In the genomic region with DNA sequence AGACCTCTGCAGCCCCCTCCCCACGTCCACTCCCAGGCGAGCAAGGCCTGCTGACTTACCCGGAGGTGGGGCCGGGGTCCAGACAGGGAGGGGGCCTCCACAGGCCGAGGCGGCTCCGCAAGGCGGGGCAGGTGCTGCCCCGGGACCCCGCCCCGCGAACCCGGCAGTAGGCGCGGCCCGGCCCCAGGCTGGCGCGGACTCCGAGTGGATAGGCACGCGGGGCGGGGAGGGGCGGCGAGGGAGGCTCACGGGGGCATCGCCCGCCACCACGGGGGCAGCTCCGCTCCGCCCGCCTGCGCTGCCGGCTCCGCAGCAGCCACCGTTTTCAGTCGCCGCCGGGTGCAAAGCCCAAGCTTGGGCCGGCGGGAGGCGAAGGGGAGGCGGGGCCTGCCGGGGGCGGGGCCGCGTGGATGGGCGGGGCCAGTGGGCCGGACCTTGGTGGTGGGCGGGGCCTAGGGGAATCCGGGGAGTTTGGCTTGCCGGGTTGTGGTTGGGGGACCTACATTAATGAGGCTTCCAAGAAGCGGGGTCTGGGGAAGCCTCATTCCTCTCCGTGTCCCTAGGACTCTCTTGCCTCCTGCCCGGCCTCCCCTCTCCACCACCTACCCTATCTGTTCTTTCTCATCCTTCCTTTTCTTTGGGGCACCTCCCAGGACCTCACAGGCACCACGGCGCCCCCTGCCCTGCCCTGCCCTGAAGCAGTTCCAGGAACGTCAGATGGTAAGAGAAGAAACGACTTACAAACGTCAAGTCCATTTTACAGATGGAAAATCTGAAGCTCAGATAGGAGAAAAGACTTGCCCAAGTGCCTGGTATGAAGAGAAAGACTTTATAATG, we compare ENCODE assay signal across 8 cellular contexts. TPM values are rescaled to one million over a fixed set of nuclear protein-coding genes. Genes with fewer than 3 reads are reported as not detected.
DNase-seq lines count a peak whose midpoint lies in the region; TF ChIP-seq lines count a peak whose summit lies in the region.

A gene (minus strand): TSS at position 348 of the 837 bp plus-strand sequence. CDS start 23,757 bp downstream, outside the sequence.

- H3K9me3 ChIP-seq in HEK293 (ENCODE audit: control insufficient read depth, insufficient read depth, low read depth, low read length), result no peaks in the 10 kb centered on the region
- no peaks in the 10 kb centered on the region for H3K9me3 ChIP-seq in hepatocyte (ENCODE audit: low read depth)
- H3K9me3 ChIP-seq in sigmoid colon, result no peaks in the 10 kb centered on the region

- no peaks in the 10 kb centered on the region for H3K79me2 ChIP-seq in hepatocyte

- intact Hi-C loops in sigmoid colon (cut with DNase I), result loop anchor here (5.0 kb wide), 3 partner anchors 33 to 187 kb away; no protein-coding TSS in a partner anchor

- TF ChIP-seq CTCF in HEK293 (tag by site-specific recombination; IDR thresholded peaks at IDR 0.05) (peak; percentile 82; the same call in 1 of the 2 replicates), hepatocyte (IDR thresholded peaks at IDR 0.05; ENCODE audit: poor library complexity) (no peak), sigmoid colon (IDR thresholded peaks at IDR 0.05) (no peak)

- peak within 1 kb of the TSS; percentile 75 for H2AFZ ChIP-seq in hepatocyte

- TF ChIP-seq EP300 in sigmoid colon (IDR thresholded peaks at IDR 0.05), result no peak

- CTCF ChIA-PET in HEK293 (lab: Yijun Ruan, JAX), result interaction anchor here (0.6 to 1.3 kb wide), 3 partner anchors 17 to 53 kb away, joined by 3 to 7 read pairs (median 3); no protein-coding TSS in a partner anchor

- H3K4me2 ChIP-seq in hepatocyte, result peak within 1 kb of the TSS; percentile 86

- H4K20me1 ChIP-seq in hepatocyte (ENCODE audit: insufficient read depth, poor library complexity, severe bottlenecking), result no peaks in the 10 kb centered on the region

- no peaks in the 10 kb centered on the region for H3K9me2 ChIP-seq in hepatocyte (replicated peaks; ENCODE audit: insufficient read depth)

- H3K27ac ChIP-seq in HEK293 (ENCODE audit: extremely low read depth, low read depth, low read length) (no peak within 1 kb of the TSS; the same call in 1 of the 2 replicates), hepatocyte (no peak within 1 kb of the TSS), sigmoid colon (peak within 1 kb of the TSS; percentile 50 to 71 (median 62))

- H3K4me1 ChIP-seq in HEK293 (ENCODE audit: control insufficient read depth, insufficient read depth, low read length) (no peaks in the 10 kb centered on the region), hepatocyte (ENCODE audit: insufficient read depth) (peaks cover 5% of the 10 kb centered on the region), sigmoid colon (peaks cover 0 to 26% (median 26%) of the 10 kb centered on the region in 4 donors)

- 3% methylated on average over 9 of the region's 59 CpGs for WGBS in hepatocyte (ENCODE audit: low lambda C conversion rate, missing lambda C conversion rate)
- WGBS in sigmoid colon, 2 donors, result 1% methylated on average over 59 of the region's 59 CpGs

- POLR2A ChIA-PET in HEK293 (lab: Yijun Ruan, JAX), result interaction anchor here (0.6 to 1.9 kb wide), 3 partner anchors 26 to 268 kb away, joined by 3 to 5 read pairs (median 5); a partner anchor contains a TSS

- no peak for TF ChIP-seq POLR2A in sigmoid colon (IDR thresholded peaks at IDR 0.05)

- peak within 1 kb of the TSS; percentile 49 for H3K4me3 ChIP-seq in HEK293 (ENCODE audit: low read depth, low read length)
- H3K4me3 ChIP-seq in hepatocyte, result peak within 1 kb of the TSS; percentile 95
- peak within 1 kb of the TSS; percentile 42 to 77 (median 64) for H3K4me3 ChIP-seq in sigmoid colon

- H3K36me3 ChIP-seq in HEK293 (ENCODE audit: control insufficient read depth in 2 of 2, insufficient read depth in 1 of 2, low read length in 2 of 2) (no peaks in the 10 kb centered on the region), hepatocyte (replicated peaks; ENCODE audit: insufficient read depth, low read depth) (no peaks in the 10 kb centered on the region), sigmoid colon (no peaks in the 10 kb centered on the region)

- peak; percentile 78 for DNase-seq in G401 (ENCODE audit: low spot score)
- DNase-seq in NCI-H1048 (lab: John Stamatoyannopoulos, UW), result peak; percentile 18
- DNase-seq in T-helper 2 cell, result peak; percentile 70 to 77 (median 76)
- DNase-seq in amygdala (lab: John Stamatoyannopoulos, UW), result peak in 51 of 56 donors; percentile 17 to 91 (median 62)
- peak; percentile 87 for DNase-seq in hepatocyte (ENCODE audit: low spot score)
- DNase-seq in sigmoid colon, result peak; percentile 89
- DNase-seq in NK-92 treated with Interleukin-12 subunit alpha and Interleukin-12 subunit beta, amount 100 ng/mL, for 24 hours (lab: John Stamatoyannopoulos, UW), result no peak

- in situ Hi-C loops in G401 (cut with HindIII; ENCODE audit: low sequenced_read_pairs), result no loop called here

- H3K27me3 ChIP-seq in hepatocyte (peaks cover 9% of the 10 kb centered on the region), sigmoid colon (no peaks in the 10 kb centered on the region)

TF ChIP-seq in HEK293, 187 proteins besides CTCF, POLR2A, EP300 and RAD21 (continues in another document):
- TF ChIP-seq, protein P1, sequence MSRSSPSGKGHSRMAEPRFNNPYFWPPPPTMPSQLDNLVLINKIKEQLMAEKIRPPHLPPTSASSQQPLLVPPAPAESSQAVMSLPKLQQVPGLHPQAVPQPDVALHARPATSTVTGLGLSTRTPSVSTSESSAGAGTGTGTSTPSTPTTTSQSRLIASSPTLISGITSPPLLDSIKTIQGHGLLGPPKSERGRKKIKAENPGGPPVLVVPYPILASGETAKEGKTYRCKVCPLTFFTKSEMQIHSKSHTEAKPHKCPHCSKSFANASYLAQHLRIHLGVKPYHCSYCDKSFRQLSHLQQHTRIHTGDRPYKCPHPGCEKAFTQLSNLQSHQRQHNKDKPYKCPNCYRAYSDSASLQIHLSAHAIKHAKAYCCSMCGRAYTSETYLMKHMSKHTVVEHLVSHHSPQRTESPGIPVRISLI (tag by site-specific recombination; IDR thresholded peaks at IDR 0.05), result no peak
- peak; percentile 51 for TF ChIP-seq GLIS1 (tag by site-specific recombination; IDR thresholded peaks at IDR 0.05)
- TF ChIP-seq KLF8 (tag by site-specific recombination; IDR thresholded peaks at IDR 0.05), result peak; percentile 68; the same call in 1 of the 2 replicates
- no peak for TF ChIP-seq ZNF707 (tag by site-specific recombination; IDR thresholded peaks at IDR 0.05)
- TF ChIP-seq ZNF274 (IDR thresholded peaks at IDR 0.05; ENCODE audit: low read length), result no peak
- no peak for TF ChIP-seq ZNF274 (tag by site-specific recombination; IDR thresholded peaks at IDR 0.05; ENCODE audit: borderline replicate concordance)
- TF ChIP-seq ZNF600 (tag by site-specific recombination; IDR thresholded peaks at IDR 0.05), result no peak
- TF ChIP-seq ZNF544 (tag by site-specific recombination; IDR thresholded peaks at IDR 0.05), result no peak
- TF ChIP-seq OSR2 (tag by site-specific recombination; IDR thresholded peaks at IDR 0.05), result peak; percentile 59
- TF ChIP-seq MZF1 (tag by site-specific recombination; IDR thresholded peaks at IDR 0.05; ENCODE audit: borderline replicate concordance), result no peak
- TF ChIP-seq ZNF2 (tag by site-specific recombination; IDR thresholded peaks at IDR 0.05), result 0 out of 2 replicates have a peak, but pooled peaks have one; percentile 53
- TF ChIP-seq, protein P2, sequence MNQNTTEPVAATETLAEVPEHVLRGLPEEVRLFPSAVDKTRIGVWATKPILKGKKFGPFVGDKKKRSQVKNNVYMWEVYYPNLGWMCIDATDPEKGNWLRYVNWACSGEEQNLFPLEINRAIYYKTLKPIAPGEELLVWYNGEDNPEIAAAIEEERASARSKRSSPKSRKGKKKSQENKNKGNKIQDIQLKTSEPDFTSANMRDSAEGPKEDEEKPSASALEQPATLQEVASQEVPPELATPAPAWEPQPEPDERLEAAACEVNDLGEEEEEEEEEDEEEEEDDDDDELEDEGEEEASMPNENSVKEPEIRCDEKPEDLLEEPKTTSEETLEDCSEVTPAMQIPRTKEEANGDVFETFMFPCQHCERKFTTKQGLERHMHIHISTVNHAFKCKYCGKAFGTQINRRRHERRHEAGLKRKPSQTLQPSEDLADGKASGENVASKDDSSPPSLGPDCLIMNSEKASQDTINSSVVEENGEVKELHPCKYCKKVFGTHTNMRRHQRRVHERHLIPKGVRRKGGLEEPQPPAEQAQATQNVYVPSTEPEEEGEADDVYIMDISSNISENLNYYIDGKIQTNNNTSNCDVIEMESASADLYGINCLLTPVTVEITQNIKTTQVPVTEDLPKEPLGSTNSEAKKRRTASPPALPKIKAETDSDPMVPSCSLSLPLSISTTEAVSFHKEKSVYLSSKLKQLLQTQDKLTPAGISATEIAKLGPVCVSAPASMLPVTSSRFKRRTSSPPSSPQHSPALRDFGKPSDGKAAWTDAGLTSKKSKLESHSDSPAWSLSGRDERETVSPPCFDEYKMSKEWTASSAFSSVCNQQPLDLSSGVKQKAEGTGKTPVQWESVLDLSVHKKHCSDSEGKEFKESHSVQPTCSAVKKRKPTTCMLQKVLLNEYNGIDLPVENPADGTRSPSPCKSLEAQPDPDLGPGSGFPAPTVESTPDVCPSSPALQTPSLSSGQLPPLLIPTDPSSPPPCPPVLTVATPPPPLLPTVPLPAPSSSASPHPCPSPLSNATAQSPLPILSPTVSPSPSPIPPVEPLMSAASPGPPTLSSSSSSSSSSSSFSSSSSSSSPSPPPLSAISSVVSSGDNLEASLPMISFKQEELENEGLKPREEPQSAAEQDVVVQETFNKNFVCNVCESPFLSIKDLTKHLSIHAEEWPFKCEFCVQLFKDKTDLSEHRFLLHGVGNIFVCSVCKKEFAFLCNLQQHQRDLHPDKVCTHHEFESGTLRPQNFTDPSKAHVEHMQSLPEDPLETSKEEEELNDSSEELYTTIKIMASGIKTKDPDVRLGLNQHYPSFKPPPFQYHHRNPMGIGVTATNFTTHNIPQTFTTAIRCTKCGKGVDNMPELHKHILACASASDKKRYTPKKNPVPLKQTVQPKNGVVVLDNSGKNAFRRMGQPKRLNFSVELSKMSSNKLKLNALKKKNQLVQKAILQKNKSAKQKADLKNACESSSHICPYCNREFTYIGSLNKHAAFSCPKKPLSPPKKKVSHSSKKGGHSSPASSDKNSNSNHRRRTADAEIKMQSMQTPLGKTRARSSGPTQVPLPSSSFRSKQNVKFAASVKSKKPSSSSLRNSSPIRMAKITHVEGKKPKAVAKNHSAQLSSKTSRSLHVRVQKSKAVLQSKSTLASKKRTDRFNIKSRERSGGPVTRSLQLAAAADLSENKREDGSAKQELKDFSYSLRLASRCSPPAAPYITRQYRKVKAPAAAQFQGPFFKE (tag by site-specific recombination; IDR thresholded peaks at IDR 0.05; ENCODE audit: borderline replicate concordance), result no peak
- TF ChIP-seq ZNF473 (tag by site-specific recombination; IDR thresholded peaks at IDR 0.05), result no peak
- TF ChIP-seq ZNF239 (tag by site-specific recombination; IDR thresholded peaks at IDR 0.05), result no peak

RNA-seq across cellular contexts. Expression of the gene that starts here (rescaled TPM):
- 8.2 and 8.9 TPM in 2 replicates for total RNA-seq in G401 (2014; rRNA removed; shearing (Covaris generic))
- total RNA-seq in hepatocyte (1.0 and 1.6 TPM in 2 replicates), sigmoid colon (1 to 10 TPM; 4.3 to 9.7 (median 5.7) TPM)
- polyA plus RNA-seq in hepatocyte (0.32 and 1.4 TPM in 2 replicates), sigmoid colon (10 to 100 TPM in 1 of 3 donors, 1 to 10 TPM in 2; 1.2 to 13.7 (median 6.7) TPM)

Comparison
In these comparisons a context has a peak if more than half of its experiments do, and no peak if none do; other contexts are left out.
1. H3K27ac ChIP-seq: peak in sigmoid colon (4 of 4); none in HEK293 (single experiment) and hepatocyte (single experiment).
2. Peak in every context shown above with its lines, with median percentiles within 50 percentile points of each other: H3K4me3 ChIP-seq.